1 cellular context compared by ENCODE assay signal in genomic region chr9:95083086-95083768, GRCh38.
TF ChIP-seq lines count a peak whose summit lies in the region.

No MANE protein-coding gene starts in this region.

TF ChIP-seq in HepG2, 621 proteins besides CTCF, POLR2A, EP300 and RAD21 (continued from another document):
- TF ChIP-seq ZNF282 (IDR thresholded peaks at IDR 0.05; ENCODE audit: partially characterized antibody) (peak; percentile 63), DNMT1 (CRISPR knock-in tag; IDR thresholded peaks at IDR 0.05) (0 out of 2 replicates have a peak, but pooled peaks have one; percentile 50)
